In genomic region chr4:127055349-127055748, GRCh38 we compare ENCODE assay signal across 16 cellular contexts.
DNase-seq lines count a peak whose midpoint lies in the region; ATAC-seq and TF ChIP-seq lines count a peak whose summit lies in the region.
"Had no signal": no experiment of that assay in that cellular context is flagged by ENCODE, and none has a peak within 500 bp of the region (broad histone marks: within the 10 kb centered on the region; RNA-seq: fewer than 3 reads in every experiment).

No MANE protein-coding gene starts in this region.

- no peaks in the 10 kb centered on the region for H3K9me3 ChIP-seq in GM23248 (ENCODE audit: low read depth)
- H3K9me3 ChIP-seq: Caco-2, HAP-1 had no signal

- H3K4me3 ChIP-seq in GM23248, result no peak overlapping the region
- no peak overlapping the region for H3K4me3 ChIP-seq in epithelial cell of esophagus (ENCODE audit: low read length)
- H3K4me3 ChIP-seq: HAP-1 had no signal

- WGBS in GM23248 (ENCODE audit: low coverage in 1 of 2, low lambda C conversion rate in 2 of 2, missing lambda C conversion rate in 2 of 2), 2 experiments, result 14 to 38% methylated on average over 1 of the region's 1 CpG

- no peaks in the 10 kb centered on the region for H3K4me1 Mint-ChIP-seq in natural killer cell treated with Interleukin-12 subunit alpha and Interleukin-12 subunit beta and Interleukin-15 and Interleukin-18, amount 100 ng/mL, for 72 hours (ENCODE audit: low read depth in 2 of 2)
- H3K4me1 Mint-ChIP-seq: mesothelial cell of epicardium had no signal

- no peaks in the 10 kb centered on the region for H3F3A ChIP-seq in GM23248 (ENCODE audit: insufficient read depth)

- no peak overlapping the region for H3K4me3 Mint-ChIP-seq in natural killer cell treated with Interleukin-12 subunit alpha and Interleukin-12 subunit beta and Interleukin-15 and Interleukin-18, amount 100 ng/mL, for 72 hours
- H3K4me3 Mint-ChIP-seq: activated naive CD8-positive, alpha-beta T cell; mesothelial cell of epicardium had no signal

- in situ Hi-C loops in GM23248 (cut with MboI), result no loop called here

- H3K27ac ChIP-seq in GM23248, result no peak overlapping the region
- H3K27ac ChIP-seq: RWPE1 had no signal

- no peak for TF ChIP-seq CTCF in epithelial cell of esophagus (IDR thresholded peaks at IDR 0.05; ENCODE audit: insufficient read depth, low read depth, low read length, missing control alignments)

- no peak for ATAC-seq in natural killer cell treated with Interleukin-12 subunit alpha and Interleukin-12 subunit beta and Interleukin-15 and Interleukin-18, amount 100 ng/mL, for 72 hours
- no peak for ATAC-seq in HG03342 (IDR thresholded peaks at IDR 0.05; ENCODE audit: unreplicated experiment)
- ATAC-seq: HepG2 had no signal

- no peaks in the 10 kb centered on the region for H3K27me3 Mint-ChIP-seq in natural killer cell treated with Interleukin-12 subunit alpha and Interleukin-12 subunit beta and Interleukin-15 and Interleukin-18, amount 100 ng/mL, for 72 hours
- H3K27me3 Mint-ChIP-seq: activated naive CD8-positive, alpha-beta T cell; progenitor cell of endocrine pancreas had no signal

- no peak overlapping the region for H2AFZ ChIP-seq in GM23248

- no peaks in the 10 kb centered on the region for H3K36me3 ChIP-seq in GM23248 (ENCODE audit: low read depth)
- H3K36me3 ChIP-seq: HAP-1 had no signal

- H3K9me2 ChIP-seq in GM23248 (ENCODE audit: insufficient read depth), result no peaks in the 10 kb centered on the region

- H3K4me2 ChIP-seq in GM23248 (ENCODE audit: unreplicated experiment), result no peak overlapping the region

- peak; percentile 6 for DNase-seq in GM23248
- peak; percentile 86 for DNase-seq in NCI-H69 (lab: John Stamatoyannopoulos, UW)
- DNase-seq in epithelial cell of esophagus (ENCODE audit: low read depth), result peak; percentile 50
- DNase-seq in occipital lobe (lab: John Stamatoyannopoulos, UW), result peak; percentile 5
- no peak for DNase-seq in SHP77 treated with DMSO at 0.1 percent for 48 hours (lab: John Stamatoyannopoulos, UW)
- no peak for DNase-seq in natural killer cell treated with Interleukin-12 subunit alpha and Interleukin-12 subunit beta and Interleukin-15 and Interleukin-18, amount 100 ng/mL, for 72 hours (ENCODE audit: low spot score)
- no peak for DNase-seq in retina
- DNase-seq: Caco-2, NCI-H226 had no signal

- H3K9ac ChIP-seq in GM23248, result no peak overlapping the region

- H3K4me1 ChIP-seq in GM23248 (ENCODE audit: insufficient read depth), result no peaks in the 10 kb centered on the region
- H3K4me1 ChIP-seq: Caco-2, HAP-1 had no signal

- H3K27ac Mint-ChIP-seq in natural killer cell treated with Interleukin-12 subunit alpha and Interleukin-12 subunit beta and Interleukin-15 and Interleukin-18, amount 100 ng/mL, for 72 hours, result no peak overlapping the region
- H3K27ac Mint-ChIP-seq: activated naive CD8-positive, alpha-beta T cell; mesothelial cell of epicardium; progenitor cell of endocrine pancreas had no signal

- H4K20me1 ChIP-seq in GM23248 (ENCODE audit: insufficient read depth), result no peaks in the 10 kb centered on the region

- H3K9me3 Mint-ChIP-seq in natural killer cell treated with Interleukin-12 subunit alpha and Interleukin-12 subunit beta and Interleukin-15 and Interleukin-18, amount 100 ng/mL, for 72 hours, result peaks cover 17% of the 10 kb centered on the region

- H3K36me3 Mint-ChIP-seq in natural killer cell treated with Interleukin-12 subunit alpha and Interleukin-12 subunit beta and Interleukin-15 and Interleukin-18, amount 100 ng/mL, for 72 hours, result peaks cover 4% of the 10 kb centered on the region
- H3K36me3 Mint-ChIP-seq: activated naive CD8-positive, alpha-beta T cell had no signal

- no peaks in the 10 kb centered on the region for H3K27me3 ChIP-seq in GM23248 (replicated peaks; ENCODE audit: insufficient read depth)

- H3K79me2 ChIP-seq in GM23248 (ENCODE audit: insufficient read depth), result no peaks in the 10 kb centered on the region

Comparison
In these comparisons a context has a peak if more than half of its experiments do, and no peak if none do; other contexts are left out.
1. DNase-seq: peak in GM23248 (single experiment), NCI-H69 (single experiment), epithelial cell of esophagus (single experiment) and occipital lobe (single experiment); none in SHP77 treated with DMSO at 0.1 percent for 48 hours (single experiment), natural killer cell treated with Interleukin-12 subunit alpha and Interleukin-12 subunit beta and Interleukin-15 and Interleukin-18, amount 100 ng/mL, for 72 hours (single experiment) and retina (single experiment).